In the genomic region with DNA sequence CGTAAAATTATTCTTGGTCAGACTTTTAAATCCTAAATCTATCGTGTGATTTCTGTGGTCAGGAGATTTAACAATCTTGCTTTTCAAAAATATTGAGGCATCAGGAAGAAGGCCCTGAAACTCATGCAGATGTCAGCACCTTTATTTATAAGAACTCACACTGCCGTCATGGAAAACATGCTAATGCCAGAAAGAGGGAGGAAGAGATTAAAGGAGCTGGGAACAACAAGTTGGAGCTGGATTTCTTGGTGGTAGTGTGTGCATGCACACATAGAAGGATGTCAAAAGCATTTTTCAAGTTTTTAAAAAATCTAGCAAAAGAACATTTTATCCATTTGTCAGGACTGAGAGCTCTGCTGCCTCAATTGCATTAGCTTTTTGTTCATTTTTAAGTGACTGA, we compare ENCODE assay signal across 26 cellular contexts.
"Had no signal": no experiment of that assay in that cellular context is flagged by ENCODE, and none has a peak within 500 bp of the region (broad histone marks: within the 10 kb centered on the region; RNA-seq: fewer than 3 reads in every experiment).

No MANE protein-coding gene starts in this region.

- H3K9me3 ChIP-seq: colonic mucosa, esophagus squamous epithelium, gastrocnemius medialis, heart right ventricle, left lung, lower lobe of right lung, mucosa of descending colon had no signal

- H3K4me3 Mint-ChIP-seq: dendritic cell treated with granulocyte-macrophage colony-stimulating factor and Interleukin-4, amounts not matched to agents 40 ng/mL and 50 ng/mL, for 4 days; effector memory CD8-positive, alpha-beta T cell; endodermal cell; mesothelial cell of epicardium; naive B cell had no signal

- H3K4me1 Mint-ChIP-seq: naive B cell had no signal

- H3K27me3 ChIP-seq: colonic mucosa, dorsolateral prefrontal cortex, esophagus squamous epithelium, gastrocnemius medialis, heart right ventricle, left lung had no signal

- H3K36me3 Mint-ChIP-seq: mesothelial cell of epicardium, naive B cell had no signal

- H3K27ac Mint-ChIP-seq: dendritic cell treated with granulocyte-macrophage colony-stimulating factor and Interleukin-4, amounts not matched to agents 40 ng/mL and 50 ng/mL, for 4 days; effector memory CD8-positive, alpha-beta T cell; endodermal cell; mesothelial cell of epicardium; naive B cell had no signal

- H3K27me3 Mint-ChIP-seq: dendritic cell treated with granulocyte-macrophage colony-stimulating factor and Interleukin-4, amounts not matched to agents 40 ng/mL and 50 ng/mL, for 4 days; effector memory CD8-positive, alpha-beta T cell; naive B cell had no signal

- H3K36me3 ChIP-seq: colonic mucosa, esophagus squamous epithelium, gastrocnemius medialis, heart right ventricle, left lung, lower lobe of right lung had no signal

- H3K4me1 ChIP-seq: colonic mucosa, gastrocnemius medialis, heart right ventricle, left lung, lower lobe of right lung had no signal

- H3K4me3 ChIP-seq: colonic mucosa, dorsolateral prefrontal cortex, esophagus squamous epithelium, gastrocnemius medialis, heart right ventricle, left lung, lower lobe of right lung, mucosa of descending colon had no signal

- H3K9me3 Mint-ChIP-seq: dendritic cell treated with granulocyte-macrophage colony-stimulating factor and Interleukin-4, amounts not matched to agents 40 ng/mL and 50 ng/mL, for 4 days; endodermal cell; mesothelial cell of epicardium had no signal

- H3K27ac ChIP-seq: colonic mucosa, epithelial cell of prostate, esophagus squamous epithelium, gastrocnemius medialis, left lung, lower lobe of right lung had no signal

- DNase-seq: cerebellar nuclear complex; colonic mucosa; cortex of kidney; dorsolateral prefrontal cortex; effector CD4-positive, alpha-beta T cell; effector memory CD8-positive, alpha-beta T cell; endodermal cell; erythroblast; esophagus squamous epithelium; foreskin fibroblast; foreskin melanocyte; gastrocnemius medialis; glutamatergic neuron; head of caudate nucleus; hippocampal formation; left cardiac atrium; left lung; left ventricle myocardium superior; lower lobe of right lung; mesenchymal stem cell; mucosa of descending colon; naive B cell had no signal
